ENCODE assay signal across 1 cellular context in genomic region chr19:11813801-11814706, GRCh38.
A peak's percentile ranks its signal among the peaks of the same experiment; 100 is the strongest.
TF ChIP-seq lines count a peak whose summit lies in the region.

Gene ZNF440, plus strand, starts transcription at chr19:11814273. Its CDS starts 175 bp downstream, at chr19:11814448.

TF ChIP-seq in K562, 482 proteins besides CTCF, POLR2A, EP300 and RAD21 (continued from another document and continues in another):
- peak; percentile 79 for TF ChIP-seq PCBP1 (IDR thresholded peaks at IDR 0.05; ENCODE audit: low read depth, low read length, poor library complexity, severe bottlenecking)
- TF ChIP-seq CREB1 (IDR thresholded peaks at IDR 0.05) = peak; percentile 30; the same call in 1 of the 2 replicates
- TF ChIP-seq CREB1 (CRISPR knock-in tag; IDR thresholded peaks at IDR 0.05) = 0 out of 2 replicates have a peak, but pooled peaks have one; percentile 39
- TF ChIP-seq ZNF212 (CRISPR knock-in tag; IDR thresholded peaks at IDR 0.05) = no peak
- TF ChIP-seq SIRT6 (IDR thresholded peaks at IDR 0.05; ENCODE audit: low read depth, low read length) = no peak
- no peak for TF ChIP-seq HMGXB4 (CRISPR knock-in tag; IDR thresholded peaks at IDR 0.05)
- TF ChIP-seq ETV5 (CRISPR knock-in tag; IDR thresholded peaks at IDR 0.05; ENCODE audit: low read depth) = no peak
- TF ChIP-seq RHOXF2B (CRISPR knock-in tag; conservative IDR thresholded peaks at IDR 0.05) = no peak
- no peak for TF ChIP-seq HDAC8 (tag; IDR thresholded peaks at IDR 0.05)
- no peak for TF ChIP-seq ZSCAN32 (CRISPR knock-in tag; IDR thresholded peaks at IDR 0.05)
- TF ChIP-seq SMAD2 (IDR thresholded peaks at IDR 0.05; ENCODE audit: low read depth, low read length) = no peak
- TF ChIP-seq OTX1 (CRISPR knock-in tag; IDR thresholded peaks at IDR 0.05) = peak; percentile 63; the same call in 1 of the 2 replicates
- no peak for TF ChIP-seq ARNT (IDR thresholded peaks at IDR 0.05)
- no peak for TF ChIP-seq TEAD1 (CRISPR knock-in tag; IDR thresholded peaks at IDR 0.05)
- peak; percentile 63 for TF ChIP-seq BHLHE40 (IDR thresholded peaks at IDR 0.05; ENCODE audit: low read length)
- TF ChIP-seq, protein P1, sequence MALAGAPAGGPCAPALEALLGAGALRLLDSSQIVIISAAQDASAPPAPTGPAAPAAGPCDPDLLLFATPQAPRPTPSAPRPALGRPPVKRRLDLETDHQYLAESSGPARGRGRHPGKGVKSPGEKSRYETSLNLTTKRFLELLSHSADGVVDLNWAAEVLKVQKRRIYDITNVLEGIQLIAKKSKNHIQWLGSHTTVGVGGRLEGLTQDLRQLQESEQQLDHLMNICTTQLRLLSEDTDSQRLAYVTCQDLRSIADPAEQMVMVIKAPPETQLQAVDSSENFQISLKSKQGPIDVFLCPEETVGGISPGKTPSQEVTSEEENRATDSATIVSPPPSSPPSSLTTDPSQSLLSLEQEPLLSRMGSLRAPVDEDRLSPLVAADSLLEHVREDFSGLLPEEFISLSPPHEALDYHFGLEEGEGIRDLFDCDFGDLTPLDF (CRISPR knock-in tag; IDR thresholded peaks at IDR 0.05) = no peak
- no peak for TF ChIP-seq RBM17 (IDR thresholded peaks at IDR 0.05; ENCODE audit: borderline replicate concordance, low read depth, low read length)
- TF ChIP-seq, protein P2, sequence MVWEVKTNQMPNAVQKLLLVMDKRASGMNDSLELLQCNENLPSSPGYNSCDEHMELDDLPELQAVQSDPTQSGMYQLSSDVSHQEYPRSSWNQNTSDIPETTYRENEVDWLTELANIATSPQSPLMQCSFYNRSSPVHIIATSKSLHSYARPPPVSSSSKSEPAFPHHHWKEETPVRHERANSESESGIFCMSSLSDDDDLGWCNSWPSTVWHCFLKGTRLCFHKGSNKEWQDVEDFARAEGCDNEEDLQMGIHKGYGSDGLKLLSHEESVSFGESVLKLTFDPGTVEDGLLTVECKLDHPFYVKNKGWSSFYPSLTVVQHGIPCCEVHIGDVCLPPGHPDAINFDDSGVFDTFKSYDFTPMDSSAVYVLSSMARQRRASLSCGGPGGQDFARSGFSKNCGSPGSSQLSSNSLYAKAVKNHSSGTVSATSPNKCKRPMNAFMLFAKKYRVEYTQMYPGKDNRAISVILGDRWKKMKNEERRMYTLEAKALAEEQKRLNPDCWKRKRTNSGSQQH (CRISPR knock-in tag; IDR thresholded peaks at IDR 0.05) = no peak
- TF ChIP-seq MAZ (CRISPR knock-in tag; conservative IDR thresholded peaks at IDR 0.05 in 1 of 2, IDR thresholded peaks at IDR 0.05 in 1 of 2) = peak; percentile 60 to 85
- TF ChIP-seq STAT5A (IDR thresholded peaks at IDR 0.05; ENCODE audit: borderline replicate concordance, low read length) = no peak
- no peak for TF ChIP-seq SMARCA5 (IDR thresholded peaks at IDR 0.05)
- 0 out of 2 replicates have a peak, but pooled peaks have one; percentile 12 for TF ChIP-seq ZNF436 (CRISPR knock-in tag; IDR thresholded peaks at IDR 0.05)
- TF ChIP-seq SMC3 (conservative IDR thresholded peaks at IDR 0.05; ENCODE audit: insufficient read depth, low read depth, low read length) = no peak
- no peak for TF ChIP-seq TGIF2 (CRISPR knock-in tag; IDR thresholded peaks at IDR 0.05)
- TF ChIP-seq ZNF318 (IDR thresholded peaks at IDR 0.05; ENCODE audit: borderline replicate concordance in 1 of 2, low read depth in 1 of 2) = no peak
- peak; percentile 96 for TF ChIP-seq SP1 (CRISPR knock-in tag; IDR thresholded peaks at IDR 0.05)
- peak in 1 of 2 experiments; percentile 50; a peak in 1 of 4 replicates for TF ChIP-seq SIN3A (IDR thresholded peaks at IDR 0.05; ENCODE audit: borderline replicate concordance in 2 of 2, control insufficient read depth in 1 of 2, low read depth in 2 of 2, low read length in 2 of 2)
- peak; percentile 80; the same call in 1 of the 2 replicates for TF ChIP-seq PML (IDR thresholded peaks at IDR 0.05; ENCODE audit: low read length)
- no peak for TF ChIP-seq CEBPB (tag; IDR thresholded peaks at IDR 0.05)
- TF ChIP-seq NR3C1 (CRISPR knock-in tag; IDR thresholded peaks at IDR 0.05) = no peak
- TF ChIP-seq FUS (optimal IDR thresholded peaks at IDR 0.05; ENCODE audit: low read depth, low read length) = no peak
- peak; percentile 30 for TF ChIP-seq SP2 (IDR thresholded peaks at IDR 0.05; ENCODE audit: extremely low read depth, low read depth, low read length, poor library complexity, severe bottlenecking)
- no peak for TF ChIP-seq PHTF2 (CRISPR knock-in tag; IDR thresholded peaks at IDR 0.05)
- TF ChIP-seq ELF4 (CRISPR knock-in tag; IDR thresholded peaks at IDR 0.05) = 0 out of 2 replicates have a peak, but pooled peaks have one; percentile 19
- no peak for TF ChIP-seq KAT8 (IDR thresholded peaks at IDR 0.05; ENCODE audit: low read depth)
- TF ChIP-seq ZBTB8A (IDR thresholded peaks at IDR 0.05; ENCODE audit: partially characterized antibody) = no peak
- TF ChIP-seq, protein P3, sequence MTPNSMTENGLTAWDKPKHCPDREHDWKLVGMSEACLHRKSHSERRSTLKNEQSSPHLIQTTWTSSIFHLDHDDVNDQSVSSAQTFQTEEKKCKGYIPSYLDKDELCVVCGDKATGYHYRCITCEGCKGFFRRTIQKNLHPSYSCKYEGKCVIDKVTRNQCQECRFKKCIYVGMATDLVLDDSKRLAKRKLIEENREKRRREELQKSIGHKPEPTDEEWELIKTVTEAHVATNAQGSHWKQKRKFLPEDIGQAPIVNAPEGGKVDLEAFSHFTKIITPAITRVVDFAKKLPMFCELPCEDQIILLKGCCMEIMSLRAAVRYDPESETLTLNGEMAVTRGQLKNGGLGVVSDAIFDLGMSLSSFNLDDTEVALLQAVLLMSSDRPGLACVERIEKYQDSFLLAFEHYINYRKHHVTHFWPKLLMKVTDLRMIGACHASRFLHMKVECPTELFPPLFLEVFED (CRISPR knock-in tag; conservative IDR thresholded peaks at IDR 0.05) = 0 out of 2 replicates have a peak, but pooled peaks have one; percentile 35
- no peak for TF ChIP-seq ZBTB5 (IDR thresholded peaks at IDR 0.05)
- no peak for TF ChIP-seq PURB (CRISPR knock-in tag; IDR thresholded peaks at IDR 0.05; ENCODE audit: low read depth)
- no peak for TF ChIP-seq ZNF175 (CRISPR knock-in tag; IDR thresholded peaks at IDR 0.05; ENCODE audit: low read depth)
- no peak for TF ChIP-seq ATF1 (CRISPR knock-in tag; IDR thresholded peaks at IDR 0.05)
- TF ChIP-seq ATF1 (tag; IDR thresholded peaks at IDR 0.05) = peak; percentile 39
- TF ChIP-seq, protein P4, sequence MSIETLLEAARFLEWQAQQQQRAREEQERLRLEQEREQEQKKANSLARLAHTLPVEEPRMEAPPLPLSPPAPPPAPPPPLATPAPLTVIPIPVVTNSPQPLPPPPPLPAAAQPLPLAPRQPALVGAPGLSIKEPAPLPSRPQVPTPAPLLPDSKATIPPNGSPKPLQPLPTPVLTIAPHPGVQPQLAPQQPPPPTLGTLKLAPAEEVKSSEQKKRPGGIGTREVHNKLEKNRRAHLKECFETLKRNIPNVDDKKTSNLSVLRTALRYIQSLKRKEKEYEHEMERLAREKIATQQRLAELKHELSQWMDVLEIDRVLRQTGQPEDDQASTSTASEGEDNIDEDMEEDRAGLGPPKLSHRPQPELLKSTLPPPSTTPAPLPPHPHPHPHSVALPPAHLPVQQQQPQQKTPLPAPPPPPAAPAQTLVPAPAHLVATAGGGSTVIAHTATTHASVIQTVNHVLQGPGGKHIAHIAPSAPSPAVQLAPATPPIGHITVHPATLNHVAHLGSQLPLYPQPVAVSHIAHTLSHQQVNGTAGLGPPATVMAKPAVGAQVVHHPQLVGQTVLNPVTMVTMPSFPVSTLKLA (conservative IDR thresholded peaks at IDR 0.05) = peak in 1 of 2 experiments; percentile 59; a peak in 3 of 4 replicates
- TF ChIP-seq ARID3B (CRISPR knock-in tag; IDR thresholded peaks at IDR 0.05; ENCODE audit: borderline replicate concordance) = no peak
- TF ChIP-seq IRF9 (tag; IDR thresholded peaks at IDR 0.05) = no peak
- TF ChIP-seq ZNF75A (CRISPR knock-in tag; IDR thresholded peaks at IDR 0.05) = no peak
